In genomic region chr12:1493781-1494180, GRCh38 we compare ENCODE assay signal across 2 cellular contexts.
TF ChIP-seq lines count a peak whose summit lies in the region.

No MANE protein-coding gene starts in this region.

TF ChIP-seq in IMR-90, 13 proteins besides CTCF, POLR2A, EP300 and RAD21:
- TF ChIP-seq NFE2L2 (IDR thresholded peaks at IDR 0.05; ENCODE audit: low read depth, low read length) (no peak), RFX5 (IDR thresholded peaks at IDR 0.05; ENCODE audit: low read depth, low read length) (no peak), CEBPB (IDR thresholded peaks at IDR 0.05; ENCODE audit: low read depth, low read length) (no peak), USF2 (IDR thresholded peaks at IDR 0.05; ENCODE audit: low read depth, low read length) (no peak), ELK1 (IDR thresholded peaks at IDR 0.05; ENCODE audit: borderline replicate concordance, low read depth, low read length) (no peak), RCOR1 (IDR thresholded peaks at IDR 0.05; ENCODE audit: insufficient replicate concordance, low read length) (no peak), SMC3 (IDR thresholded peaks at IDR 0.05; ENCODE audit: low read depth, low read length) (no peak), CHD1 (IDR thresholded peaks at IDR 0.05; ENCODE audit: low read depth, low read length) (no peak), BHLHE40 (IDR thresholded peaks at IDR 0.05; ENCODE audit: low read depth, low read length) (no peak)

TF ChIP-seq in endothelial cell of umbilical vein, 7 proteins besides CTCF, POLR2A, EP300 and RAD21:
- TF ChIP-seq POLR2AphosphoS5 (IDR thresholded peaks at IDR 0.05; ENCODE audit: insufficient read depth, low read depth, low read length) = no peak
- no peak for TF ChIP-seq EZH2 (IDR thresholded peaks at IDR 0.05; ENCODE audit: borderline replicate concordance, low read depth, low read length, severe bottlenecking)
- no peak for TF ChIP-seq JUN (IDR thresholded peaks at IDR 0.05; ENCODE audit: borderline replicate concordance, insufficient read depth, insufficient read length, low read depth)
- no peak for TF ChIP-seq MYC (IDR thresholded peaks at IDR 0.05; ENCODE audit: low read depth, low read length)
- TF ChIP-seq GATA2 (IDR thresholded peaks at IDR 0.05; ENCODE audit: insufficient read depth, insufficient read length, low read depth, low read length) = no peak
- no peak for TF ChIP-seq MAX (IDR thresholded peaks at IDR 0.05; ENCODE audit: insufficient read depth, insufficient read length)
- TF ChIP-seq FOS (IDR thresholded peaks at IDR 0.05; ENCODE audit: borderline replicate concordance, insufficient read depth, low read length) = no peak
